Comparison of ENCODE assay signal across 8 cellular contexts in genomic region chr10:101587725-101588614, GRCh38. TPM values are rescaled to one million over a fixed set of nuclear protein-coding genes. Genes with fewer than 3 reads are reported as not detected.
DNase-seq lines count a peak whose midpoint lies in the region; ATAC-seq, FAIRE-seq and TF ChIP-seq lines count a peak whose summit lies in the region.

TSS of gene DPCD (plus strand) at chr10:101588321. CDS start at chr10:101588337, 16 bp downstream.
TSS of gene POLL (minus strand) at chr10:101588257. CDS start at chr10:101587360, 897 bp downstream.

- H3K27ac ChIP-seq in DND-41 (ENCODE audit: low read length) (peak within 1 kb of the TSS; percentile 71), Karpas-422 (ENCODE audit: low read length) (peak within 1 kb of the TSS; percentile 45; the same call in 1 of the 2 replicates)

- H2AFZ ChIP-seq in DND-41 (ENCODE audit: low read depth, low read length), result peak within 1 kb of the TSS; percentile 80
- no peak within 1 kb of the TSS; the same call in 1 of the 2 replicates for H2AFZ ChIP-seq in Karpas-422 (ENCODE audit: low read length)

- no peaks in the 10 kb centered on the region for H3K27me3 ChIP-seq in DND-41 (ENCODE audit: insufficient read depth, low read length, poor library complexity)
- H3K27me3 ChIP-seq in Karpas-422 (ENCODE audit: low read length), result no peaks in the 10 kb centered on the region

- H3K4me3 Mint-ChIP-seq in activated T-helper 17 cell treated with anti-CD3 and anti-CD28 coated beads, Interleukin-2, amount 50 U/mL, for 72 hours, result peak within 1 kb of the TSS; percentile 86
- peak within 1 kb of the TSS; percentile 95 to 98 (median 97) for H3K4me3 Mint-ChIP-seq in naive B cell
- H3K4me3 Mint-ChIP-seq in stimulated activated effector memory CD8-positive, alpha-beta T cell treated with anti-CD3 and anti-CD28 coated beads, Interleukin-12 subunit alpha, Interleukin-12 subunit beta, amount 100 ng/mL, for 72 hours, result peak within 1 kb of the TSS; percentile 91

- DNase-seq in DND-41 (peak; percentile 91), Karpas-422 (peak; percentile 94), RCC 7860 (ENCODE audit: low spot score) (peak; percentile 88), fibroblast of gingiva (ENCODE audit: low read depth) (peak; percentile 93), naive B cell (peak; percentile 84)
- peak; percentile 85 to 96 for DNase-seq in stimulated activated effector memory CD8-positive, alpha-beta T cell treated with anti-CD3 and anti-CD28 coated beads, Interleukin-12 subunit alpha, Interleukin-12 subunit beta, amount 100 ng/mL, for 72 hours (ENCODE audit: low spot score in 2 of 2)

- no peak for TF ChIP-seq CTCF in DND-41 (IDR thresholded peaks at IDR 0.05; ENCODE audit: borderline replicate concordance, extremely low read depth, low read length, poor library complexity, severe bottlenecking)

- peaks cover 23% of the 10 kb centered on the region for H3K36me3 ChIP-seq in DND-41 (ENCODE audit: insufficient read depth, low read length)
- H3K36me3 ChIP-seq in Karpas-422 (ENCODE audit: insufficient read depth, low read length), result no peaks in the 10 kb centered on the region

- H3K9me2 ChIP-seq in Karpas-422 (replicated peaks; ENCODE audit: insufficient read depth, low read length), result no peaks in the 10 kb centered on the region

- H3K4me2 ChIP-seq in DND-41 (ENCODE audit: insufficient read depth, low read length) (peak within 1 kb of the TSS; percentile 90), Karpas-422 (ENCODE audit: low read depth, low read length, poor library complexity, severe bottlenecking) (peak within 1 kb of the TSS; percentile 78)

- H3K4me1 ChIP-seq in DND-41 (ENCODE audit: insufficient read depth, low read length), result peaks cover 26% of the 10 kb centered on the region
- peaks cover 15% of the 10 kb centered on the region for H3K4me1 ChIP-seq in Karpas-422 (ENCODE audit: low read length)

- H3K27ac Mint-ChIP-seq in activated T-helper 17 cell treated with anti-CD3 and anti-CD28 coated beads, Interleukin-2, amount 50 U/mL, for 72 hours, result peak within 1 kb of the TSS; percentile 87
- H3K27ac Mint-ChIP-seq in naive B cell, result peak within 1 kb of the TSS; percentile 75 to 94 (median 91)
- peak within 1 kb of the TSS; percentile 90 for H3K27ac Mint-ChIP-seq in stimulated activated effector memory CD8-positive, alpha-beta T cell treated with anti-CD3 and anti-CD28 coated beads, Interleukin-12 subunit alpha, Interleukin-12 subunit beta, amount 100 ng/mL, for 72 hours

- H3K79me2 ChIP-seq in DND-41 (ENCODE audit: insufficient read depth, low read length) (peaks cover 10% of the 10 kb centered on the region), Karpas-422 (ENCODE audit: low read length) (peaks cover 12% of the 10 kb centered on the region; the same call in 1 of the 2 replicates)

- no peaks in the 10 kb centered on the region for H3K27me3 Mint-ChIP-seq in activated T-helper 17 cell treated with anti-CD3 and anti-CD28 coated beads, Interleukin-2, amount 50 U/mL, for 72 hours
- H3K27me3 Mint-ChIP-seq in naive B cell, result peaks cover 0 to 7% (median 0%) of the 10 kb centered on the region in 3 donors

- FAIRE-seq in RCC 7860 (lab: Jason Lieb, UNC), result peak; percentile 41

- H3K9ac ChIP-seq in DND-41 (ENCODE audit: low read depth, low read length), result peak within 1 kb of the TSS; percentile 65
- peak within 1 kb of the TSS; percentile 78 for H3K9ac ChIP-seq in Karpas-422 (ENCODE audit: low read length)

- no peaks in the 10 kb centered on the region for H4K20me1 ChIP-seq in DND-41 (ENCODE audit: insufficient read depth, low read length)
- H4K20me1 ChIP-seq in Karpas-422 (ENCODE audit: insufficient read depth, low read depth, low read length), result no peaks in the 10 kb centered on the region

- H3K4me3 ChIP-seq in DND-41 (ENCODE audit: low read depth in 1 of 2, low read length in 2 of 2), result peak within 1 kb of the TSS; percentile 54 to 82
- peak within 1 kb of the TSS; percentile 88 for H3K4me3 ChIP-seq in Karpas-422 (ENCODE audit: low read length)

- peaks cover 30% of the 10 kb centered on the region for H3K36me3 Mint-ChIP-seq in activated T-helper 17 cell treated with anti-CD3 and anti-CD28 coated beads, Interleukin-2, amount 50 U/mL, for 72 hours (ENCODE audit: low read depth)
- H3K36me3 Mint-ChIP-seq in naive B cell, result peaks cover 0 to 12% of the 10 kb centered on the region in 2 donors
- peaks cover 24% of the 10 kb centered on the region for H3K36me3 Mint-ChIP-seq in stimulated activated effector memory CD8-positive, alpha-beta T cell treated with anti-CD3 and anti-CD28 coated beads, Interleukin-12 subunit alpha, Interleukin-12 subunit beta, amount 100 ng/mL, for 72 hours

- H3K9me3 Mint-ChIP-seq in activated T-helper 17 cell treated with anti-CD3 and anti-CD28 coated beads, Interleukin-2, amount 50 U/mL, for 72 hours, result no peaks in the 10 kb centered on the region
- no peaks in the 10 kb centered on the region for H3K9me3 Mint-ChIP-seq in naive B cell
- no peaks in the 10 kb centered on the region for H3K9me3 Mint-ChIP-seq in stimulated activated effector memory CD8-positive, alpha-beta T cell treated with anti-CD3 and anti-CD28 coated beads, Interleukin-12 subunit alpha, Interleukin-12 subunit beta, amount 100 ng/mL, for 72 hours

- H3K9me3 ChIP-seq in DND-41 (ENCODE audit: insufficient read depth, low read length, severe bottlenecking), result no peaks in the 10 kb centered on the region
- H3K9me3 ChIP-seq in Karpas-422 (ENCODE audit: low read length), result no peaks in the 10 kb centered on the region

- H3K4me1 Mint-ChIP-seq in activated T-helper 17 cell treated with anti-CD3 and anti-CD28 coated beads, Interleukin-2, amount 50 U/mL, for 72 hours, result no peaks in the 10 kb centered on the region
- peaks cover 19 to 37% (median 24%) of the 10 kb centered on the region in 3 donors for H3K4me1 Mint-ChIP-seq in naive B cell
- peaks cover 27% of the 10 kb centered on the region for H3K4me1 Mint-ChIP-seq in stimulated activated effector memory CD8-positive, alpha-beta T cell treated with anti-CD3 and anti-CD28 coated beads, Interleukin-12 subunit alpha, Interleukin-12 subunit beta, amount 100 ng/mL, for 72 hours

- ATAC-seq in DND-41 (ENCODE audit: insufficient read depth, low read depth), result peak; percentile 96
- ATAC-seq in GM21786 (IDR thresholded peaks at IDR 0.05; ENCODE audit: unreplicated experiment), result peak; percentile 99
- peak; percentile 99 for ATAC-seq in activated T-helper 17 cell treated with anti-CD3 and anti-CD28 coated beads, Interleukin-2, amount 50 U/mL, for 72 hours (replicated peaks)
- peak; percentile 89 to 91 for ATAC-seq in naive B cell (ENCODE audit: low read depth in 2 of 2)
- peak; percentile 97 for ATAC-seq in stimulated activated effector memory CD8-positive, alpha-beta T cell treated with anti-CD3 and anti-CD28 coated beads, Interleukin-12 subunit alpha, Interleukin-12 subunit beta, amount 100 ng/mL, for 72 hours

RNA-seq across cellular contexts. Expression of gene DPCD, which starts in this region (rescaled TPM):
- total RNA-seq in Karpas-422 (2014; rRNA removed; shearing (Covaris generic); ENCODE audit: low replicate concordance), result 12.8 and 15.7 TPM in 2 replicates
- 10 to 100 TPM; 10.6 to 19.2 TPM for total RNA-seq in activated T-helper 17 cell treated with anti-CD3 and anti-CD28 coated beads, Interleukin-2, amount 50 U/mL, for 72 hours
- polyA plus RNA-seq in naive B cell (ENCODE audit: low read depth in 6 of 6), result 1 to 10 TPM in 3 of 6 donors, under 1 TPM in 2, not detected in 1; 0.37 to 2.8 (median 1.2) TPM

RNA-seq across cellular contexts. Expression of gene POLL, which starts in this region (rescaled TPM):
- 8.5 and 18.8 TPM in 2 replicates for total RNA-seq in Karpas-422 (2014; rRNA removed; shearing (Covaris generic); ENCODE audit: low replicate concordance)
- 10 to 100 TPM; 26.3 to 46.8 TPM for total RNA-seq in activated T-helper 17 cell treated with anti-CD3 and anti-CD28 coated beads, Interleukin-2, amount 50 U/mL, for 72 hours
- 10 to 100 TPM in 5 of 6 donors, under 1 TPM in 1; 0.98 to 16.2 (median 11.8) TPM for polyA plus RNA-seq in naive B cell (ENCODE audit: low read depth in 6 of 6)

Comparison
In these comparisons a context has a peak if more than half of its experiments do, and no peak if none do; other contexts are left out.
1. Peak in every context shown above with its lines: DNase-seq, ATAC-seq, H3K4me3 ChIP-seq and H3K27ac ChIP-seq.